Comparison of ENCODE assay signal across 13 cellular contexts in genomic region chr10:1074063-1074747, GRCh38. TPM values are rescaled to one million over a fixed set of nuclear protein-coding genes. Genes with fewer than 3 reads are reported as not detected.
DNase-seq lines count a peak whose midpoint lies in the region; TF ChIP-seq lines count a peak whose summit lies in the region.
"Had no signal": no experiment of that assay in that cellular context is flagged by ENCODE, and none has a peak within 500 bp of the region (broad histone marks: within the 10 kb centered on the region; RNA-seq: fewer than 3 reads in every experiment).

No MANE protein-coding gene starts in this region.

- H3K36me3 ChIP-seq in Loucy (ENCODE audit: insufficient read depth, low read length) (peaks cover 28% of the 10 kb centered on the region; the same call in 1 of the 2 replicates), osteoblast (ENCODE audit: insufficient read depth, low read length) (peaks cover 23% of the 10 kb centered on the region)
- H3K36me3 ChIP-seq: SJCRH30 had no signal

- peaks cover 32% of the 10 kb centered on the region for H3K36me3 Mint-ChIP-seq in activated CD4-positive, alpha-beta T cell treated with anti-CD3 and anti-CD28 coated beads, Interleukin-2, amount 10 ng/mL, durations not matched to agents 7 days and 5 days (ENCODE audit: low read depth)
- peaks cover 6% of the 10 kb centered on the region for H3K36me3 Mint-ChIP-seq in endothelial cell (ENCODE audit: low read depth, unreplicated experiment)

- no peaks in the 10 kb centered on the region for H3K27me3 Mint-ChIP-seq in activated CD4-positive, alpha-beta T cell treated with anti-CD3 and anti-CD28 coated beads, Interleukin-2, amount 10 ng/mL, durations not matched to agents 7 days and 5 days
- H3K27me3 Mint-ChIP-seq in endothelial cell (ENCODE audit: unreplicated experiment) = peaks cover 2% of the 10 kb centered on the region
- H3K27me3 Mint-ChIP-seq: dendritic cell treated with granulocyte-macrophage colony-stimulating factor and Interleukin-4, amounts not matched to agents 40 ng/mL and 50 ng/mL, for 4 days had no signal

- H3K4me3 Mint-ChIP-seq in activated CD4-positive, alpha-beta T cell treated with anti-CD3 and anti-CD28 coated beads, Interleukin-2, amount 10 ng/mL, durations not matched to agents 7 days and 5 days = no peak overlapping the region
- peak overlapping the region; percentile 52 for H3K4me3 Mint-ChIP-seq in endothelial cell (ENCODE audit: unreplicated experiment)
- H3K4me3 Mint-ChIP-seq: dendritic cell treated with granulocyte-macrophage colony-stimulating factor and Interleukin-4, amounts not matched to agents 40 ng/mL and 50 ng/mL, for 4 days had no signal

- H3K4me1 Mint-ChIP-seq in activated CD4-positive, alpha-beta T cell treated with anti-CD3 and anti-CD28 coated beads, Interleukin-2, amount 10 ng/mL, durations not matched to agents 7 days and 5 days = peaks cover 8% of the 10 kb centered on the region
- peaks cover 4% of the 10 kb centered on the region for H3K4me1 Mint-ChIP-seq in endothelial cell (ENCODE audit: unreplicated experiment)

- H2AFZ ChIP-seq in Loucy (ENCODE audit: low read length) = no peak overlapping the region
- H2AFZ ChIP-seq in osteoblast (ENCODE audit: low read length) = no peak overlapping the region

- H4K20me1 ChIP-seq in Loucy (ENCODE audit: insufficient read depth, low read length, poor library complexity, severe bottlenecking) = peaks cover 11% of the 10 kb centered on the region
- H4K20me1 ChIP-seq in osteoblast (ENCODE audit: insufficient read depth, low read length) = peaks cover 23% of the 10 kb centered on the region

- TF ChIP-seq CTCF in Loucy (conservative IDR thresholded peaks at IDR 0.05; ENCODE audit: low read length) (peak; percentile 56), endothelial cell (IDR thresholded peaks at IDR 0.05; ENCODE audit: unreplicated experiment) (no peak), osteoblast (IDR thresholded peaks at IDR 0.05; ENCODE audit: extremely low read depth, low read depth, low read length) (peak; percentile 11)

- no peaks in the 10 kb centered on the region for H3K9me2 ChIP-seq in Loucy (replicated peaks; ENCODE audit: low read depth, low read length)

- H3K27me3 ChIP-seq in Loucy (ENCODE audit: insufficient read depth, low read length, poor library complexity, severe bottlenecking) (no peaks in the 10 kb centered on the region), osteoblast (ENCODE audit: insufficient read depth, low read length) (no peaks in the 10 kb centered on the region)
- H3K27me3 ChIP-seq: SJCRH30 had no signal

- H3K4me2 ChIP-seq in Loucy (ENCODE audit: low read depth, low read length, poor library complexity, severe bottlenecking) (no peak overlapping the region), osteoblast (ENCODE audit: insufficient read depth, low read length) (no peak overlapping the region)

- H3K79me2 ChIP-seq in Loucy (ENCODE audit: insufficient read depth, low read length) (peaks cover 15% of the 10 kb centered on the region), osteoblast (ENCODE audit: insufficient read depth, low read length) (peaks cover 49% of the 10 kb centered on the region)

- H3K9me3 ChIP-seq in Loucy (ENCODE audit: insufficient read depth, low read depth, low read length) = no peaks in the 10 kb centered on the region
- no peaks in the 10 kb centered on the region for H3K9me3 ChIP-seq in osteoblast (ENCODE audit: low read depth, low read length)
- H3K9me3 ChIP-seq: SJCRH30 had no signal

- H3K4me1 ChIP-seq in Loucy (ENCODE audit: insufficient read depth, low read length, poor library complexity, severe bottlenecking) (peaks cover 10% of the 10 kb centered on the region), osteoblast (ENCODE audit: insufficient read depth, low read length) (peaks cover 5% of the 10 kb centered on the region)
- H3K4me1 ChIP-seq: SJCRH30 had no signal

- no peak overlapping the region for H3K27ac ChIP-seq in osteoblast (ENCODE audit: low read depth, low read length)
- H3K27ac ChIP-seq: SJCRH30 had no signal

- H3K27ac Mint-ChIP-seq in activated CD4-positive, alpha-beta T cell treated with anti-CD3 and anti-CD28 coated beads, Interleukin-2, amount 10 ng/mL, durations not matched to agents 7 days and 5 days = peak overlapping the region; percentile 2
- no peak overlapping the region for H3K27ac Mint-ChIP-seq in endothelial cell (ENCODE audit: unreplicated experiment)
- H3K27ac Mint-ChIP-seq: dendritic cell treated with granulocyte-macrophage colony-stimulating factor and Interleukin-4, amounts not matched to agents 40 ng/mL and 50 ng/mL, for 4 days had no signal

- no peak for DNase-seq in activated CD4-positive, alpha-beta T cell treated with anti-CD3 and anti-CD28 coated beads, Interleukin-2, amount 10 ng/mL, durations not matched to agents 7 days and 5 days
- DNase-seq in activated CD4-positive, alpha-beta T cell treated with anti-CD3 and anti-CD28 coated beads, Interleukin-2, amount 50 U/mL, for 48 hours = no peak
- DNase-seq in endothelial cell (ENCODE audit: low spot score) (no peak), osteoblast (ENCODE audit: insufficient read length, low spot score, missing footprints) (no peak), ACHN (no peak), foreskin melanocyte (no peak), NCI-H1105 (lab: John Stamatoyannopoulos, UW) (no peak)
- DNase-seq: activated CD4-positive, CD25-positive, alpha-beta regulatory T cell treated with anti-CD3 and anti-CD28 coated beads, Interleukin-2, amount 50 U/mL, for 72 hours; activated naive CD4-positive, alpha-beta T cell treated with anti-CD3 and anti-CD28 coated beads, Interleukin-2, amount 50 U/mL, for 16 hours; SJCRH30 had no signal

- H3K9me3 Mint-ChIP-seq in activated CD4-positive, alpha-beta T cell treated with anti-CD3 and anti-CD28 coated beads, Interleukin-2, amount 10 ng/mL, durations not matched to agents 7 days and 5 days = no peaks in the 10 kb centered on the region
- no peaks in the 10 kb centered on the region for H3K9me3 Mint-ChIP-seq in endothelial cell (ENCODE audit: unreplicated experiment)
- H3K9me3 Mint-ChIP-seq: dendritic cell treated with granulocyte-macrophage colony-stimulating factor and Interleukin-4, amounts not matched to agents 40 ng/mL and 50 ng/mL, for 4 days had no signal

- H3K4me3 ChIP-seq in Loucy (ENCODE audit: low read length, poor library complexity, severe bottlenecking) (no peak overlapping the region), osteoblast (ENCODE audit: insufficient read depth, low read length) (no peak overlapping the region)
- H3K4me3 ChIP-seq: SJCRH30 had no signal

- H3F3A ChIP-seq in Loucy (ENCODE audit: low read depth) = no peaks in the 10 kb centered on the region

- H3K9ac ChIP-seq in Loucy (ENCODE audit: low read depth, low read length, poor library complexity, severe bottlenecking) = no peak overlapping the region

- in situ Hi-C loops in ACHN (cut with HindIII; ENCODE audit: low pct_ligation_motif_present, low pct_unique_long_range_greater_than_20kb, low sequenced_read_pairs) = no loop called here

- POLR2A ChIA-PET in activated CD4-positive, alpha-beta T cell treated with anti-CD3 and anti-CD28 coated beads, Interleukin-2, amount 10 ng/mL, durations not matched to agents 7 days and 5 days (lab: Charles Lee) = no interaction called here

- CTCF ChIA-PET in activated CD4-positive, alpha-beta T cell treated with anti-CD3 and anti-CD28 coated beads, Interleukin-2, amount 10 ng/mL, durations not matched to agents 7 days and 5 days (lab: Charles Lee) = interaction anchor here (0.6 kb wide), 1 partner anchor 11 kb away, joined by 4 read pairs; no protein-coding TSS in a partner anchor

RNA-seq across cellular contexts. Expression of gene WDR37, which starts 18.0 kb away (rescaled TPM):
- 10 to 100 TPM; 31.9 to 35.0 TPM for total RNA-seq in activated CD4-positive, alpha-beta T cell treated with anti-CD3 and anti-CD28 coated beads, Interleukin-2, amount 10 ng/mL, durations not matched to agents 7 days and 5 days
- total RNA-seq in endothelial cell (ENCODE audit: unreplicated experiment) (32.6 TPM), osteoblast (18.8 and 20.6 TPM in 2 replicates)

RNA-seq across cellular contexts. Expression of gene IDI1, which starts 25.3 kb away (rescaled TPM):
- 10 to 100 TPM; 44.6 to 47.1 TPM for total RNA-seq in activated CD4-positive, alpha-beta T cell treated with anti-CD3 and anti-CD28 coated beads, Interleukin-2, amount 10 ng/mL, durations not matched to agents 7 days and 5 days
- 52.7 TPM for total RNA-seq in endothelial cell (ENCODE audit: unreplicated experiment)
- 104 and 123 TPM in 2 replicates for total RNA-seq in osteoblast

RNA-seq across cellular contexts. Expression of gene IDI2, which starts 48.5 kb away (rescaled TPM):
- total RNA-seq in activated CD4-positive, alpha-beta T cell treated with anti-CD3 and anti-CD28 coated beads, Interleukin-2, amount 10 ng/mL, durations not matched to agents 7 days and 5 days = not detected
- not detected for total RNA-seq in endothelial cell (ENCODE audit: unreplicated experiment)
- total RNA-seq in osteoblast = not detected in 2 replicates
- total RNA-seq: SJCRH30, temporal lobe had no signal
